ENCODE assay signal across 9 cellular contexts in genomic region chr22:30444632-30445437, GRCh38. TPM values are rescaled to one million over a fixed set of nuclear protein-coding genes. Genes with fewer than 3 reads are reported as not detected.
DNase-seq lines count a peak whose midpoint lies in the region; ATAC-seq and TF ChIP-seq lines count a peak whose summit lies in the region.
"Had no signal": no experiment of that assay in that cellular context is flagged by ENCODE, and none has a peak within 500 bp of the region (broad histone marks: within the 10 kb centered on the region; RNA-seq: fewer than 3 reads in every experiment).

No MANE protein-coding gene starts in this region.

- ATAC-seq in GM19351 (IDR thresholded peaks at IDR 0.05; ENCODE audit: unreplicated experiment) = no peak

- H3K9me3 ChIP-seq in OCI-LY1 (ENCODE audit: low read length) = no peaks in the 10 kb centered on the region

- no peaks in the 10 kb centered on the region for H3K9me2 ChIP-seq in OCI-LY1 (ENCODE audit: low read depth, low read length)

- no peaks in the 10 kb centered on the region for H3K36me3 ChIP-seq in OCI-LY1 (ENCODE audit: insufficient read depth, low read length)

- H3K9ac ChIP-seq in OCI-LY1 (ENCODE audit: low read length) = no peak overlapping the region

- no peak overlapping the region for H3K4me3 Mint-ChIP-seq in activated T-helper 2 cell treated with anti-CD3 and anti-CD28 coated beads, Interferon-gamma antibody, Interleukin-2, Interleukin-4, amounts not matched to agents 10 μg/mL and 5 μg/mL and 100 μg/mL, durations not matched to agents 14 hours and 24 hours and 36 hours (ENCODE audit: low read depth)
- H3K4me3 Mint-ChIP-seq in progenitor cell of endocrine pancreas (ENCODE audit: low read depth) = no peak overlapping the region
- H3K4me3 Mint-ChIP-seq: stimulated activated naive CD8-positive, alpha-beta T cell treated with anti-CD3 and anti-CD28 coated beads, Interleukin-15, Interleukin-2, amounts not matched to agents 100 ng/mL and 50 ng/mL, for 24 hours had no signal

- intact Hi-C loops in activated T-helper 2 cell treated with anti-CD3 and anti-CD28 coated beads, Interferon-gamma antibody, Interleukin-2, Interleukin-4, amounts not matched to agents 10 μg/mL and 5 μg/mL and 100 μg/mL, durations not matched to agents 14 hours and 24 hours and 36 hours (cut with micrococcal nuclease) = loop anchor here (1.0 kb wide), 1 partner anchor 40 kb away; no protein-coding TSS in a partner anchor

- H3K4me1 ChIP-seq in OCI-LY1 (ENCODE audit: insufficient read depth, low read length, severe bottlenecking) = peaks cover 3% of the 10 kb centered on the region

- no peak overlapping the region; the same call in 1 of the 2 replicates for H3K4me2 ChIP-seq in OCI-LY1 (ENCODE audit: low read length)

- no peak overlapping the region for H3K27ac Mint-ChIP-seq in activated T-helper 2 cell treated with anti-CD3 and anti-CD28 coated beads, Interferon-gamma antibody, Interleukin-2, Interleukin-4, amounts not matched to agents 10 μg/mL and 5 μg/mL and 100 μg/mL, durations not matched to agents 14 hours and 24 hours and 36 hours
- H3K27ac Mint-ChIP-seq in progenitor cell of endocrine pancreas = no peak overlapping the region
- H3K27ac Mint-ChIP-seq: stimulated activated naive CD8-positive, alpha-beta T cell treated with anti-CD3 and anti-CD28 coated beads, Interleukin-15, Interleukin-2, amounts not matched to agents 100 ng/mL and 50 ng/mL, for 24 hours had no signal

- no peaks in the 10 kb centered on the region for H3F3A ChIP-seq in OCI-LY1 (ENCODE audit: insufficient read depth, low read length)

- no peaks in the 10 kb centered on the region for H3K36me3 Mint-ChIP-seq in activated T-helper 2 cell treated with anti-CD3 and anti-CD28 coated beads, Interferon-gamma antibody, Interleukin-2, Interleukin-4, amounts not matched to agents 10 μg/mL and 5 μg/mL and 100 μg/mL, durations not matched to agents 14 hours and 24 hours and 36 hours (ENCODE audit: low read depth)
- H3K36me3 Mint-ChIP-seq in progenitor cell of endocrine pancreas (ENCODE audit: insufficient read depth) = no peaks in the 10 kb centered on the region

- H3K27me3 ChIP-seq in OCI-LY1 (ENCODE audit: insufficient read depth, low read length) = no peaks in the 10 kb centered on the region

- DNase-seq in DMS 273 (lab: John Stamatoyannopoulos, UW; ENCODE audit: unreplicated experiment) = peak; percentile 79
- peak; percentile 46 for DNase-seq in HK-2 (ENCODE audit: unreplicated experiment)
- peak; percentile 47 for DNase-seq in activated T-helper 2 cell treated with anti-CD3 and anti-CD28 coated beads, Interferon-gamma antibody, Interleukin-2, Interleukin-4, amounts not matched to agents 10 μg/mL and 5 μg/mL and 100 μg/mL, durations not matched to agents 14 hours and 24 hours and 36 hours (ENCODE audit: low spot score)
- DNase-seq in globus pallidus (ENCODE audit: low spot score) = peak; percentile 53
- peak; percentile 65 for DNase-seq in progenitor cell of endocrine pancreas (ENCODE audit: low spot score, unreplicated experiment)
- DNase-seq in DMS79 (lab: John Stamatoyannopoulos, UW) = no peak

- no peaks in the 10 kb centered on the region for H4K20me1 ChIP-seq in OCI-LY1 (ENCODE audit: insufficient read depth, low read length)

- peaks cover 7% of the 10 kb centered on the region for H3K9me3 Mint-ChIP-seq in activated T-helper 2 cell treated with anti-CD3 and anti-CD28 coated beads, Interferon-gamma antibody, Interleukin-2, Interleukin-4, amounts not matched to agents 10 μg/mL and 5 μg/mL and 100 μg/mL, durations not matched to agents 14 hours and 24 hours and 36 hours
- no peaks in the 10 kb centered on the region for H3K9me3 Mint-ChIP-seq in progenitor cell of endocrine pancreas (ENCODE audit: low read depth)
- H3K9me3 Mint-ChIP-seq: stimulated activated naive CD8-positive, alpha-beta T cell treated with anti-CD3 and anti-CD28 coated beads, Interleukin-15, Interleukin-2, amounts not matched to agents 100 ng/mL and 50 ng/mL, for 24 hours had no signal

- H2AFZ ChIP-seq in OCI-LY1 (ENCODE audit: low read length) = no peak overlapping the region

- peaks cover 26% of the 10 kb centered on the region for H3K4me1 Mint-ChIP-seq in activated T-helper 2 cell treated with anti-CD3 and anti-CD28 coated beads, Interferon-gamma antibody, Interleukin-2, Interleukin-4, amounts not matched to agents 10 μg/mL and 5 μg/mL and 100 μg/mL, durations not matched to agents 14 hours and 24 hours and 36 hours (ENCODE audit: low read depth)
- peaks cover 9% of the 10 kb centered on the region for H3K4me1 Mint-ChIP-seq in progenitor cell of endocrine pancreas (ENCODE audit: low read depth)

- H3K27me3 Mint-ChIP-seq in activated T-helper 2 cell treated with anti-CD3 and anti-CD28 coated beads, Interferon-gamma antibody, Interleukin-2, Interleukin-4, amounts not matched to agents 10 μg/mL and 5 μg/mL and 100 μg/mL, durations not matched to agents 14 hours and 24 hours and 36 hours (ENCODE audit: low read depth) = peaks cover 20% of the 10 kb centered on the region
- peaks cover 11% of the 10 kb centered on the region for H3K27me3 Mint-ChIP-seq in progenitor cell of endocrine pancreas

- H3K27ac ChIP-seq in OCI-LY1 (ENCODE audit: low read depth, low read length, poor library complexity, severe bottlenecking) = no peak overlapping the region

- no peaks in the 10 kb centered on the region for H3K79me2 ChIP-seq in OCI-LY1 (ENCODE audit: insufficient read depth, low read length)

- TF ChIP-seq CTCF in OCI-LY1 (IDR thresholded peaks at IDR 0.05; ENCODE audit: low read length) (peak; percentile 81), progenitor cell of endocrine pancreas (IDR thresholded peaks at IDR 0.05; ENCODE audit: unreplicated experiment) (peak; percentile 80)

- H3K4me3 ChIP-seq in OCI-LY1 (ENCODE audit: low read depth, low read length, poor library complexity, severe bottlenecking) = no peak overlapping the region

RNA-seq across cellular contexts. Expression of gene MTFP1, which starts 19.3 kb away (rescaled TPM):
- total RNA-seq in activated T-helper 2 cell treated with anti-CD3 and anti-CD28 coated beads, Interferon-gamma antibody, Interleukin-2, Interleukin-4, amounts not matched to agents 10 μg/mL and 5 μg/mL and 100 μg/mL, durations not matched to agents 14 hours and 24 hours and 36 hours = 72.2 and 77.3 TPM in 2 replicates
- total RNA-seq in progenitor cell of endocrine pancreas = 12.6 and 16.6 TPM in 2 replicates

RNA-seq across cellular contexts. Expression of gene SEC14L3, which starts 27.0 kb away (rescaled TPM):
- not detected in 2 replicates for total RNA-seq in activated T-helper 2 cell treated with anti-CD3 and anti-CD28 coated beads, Interferon-gamma antibody, Interleukin-2, Interleukin-4, amounts not matched to agents 10 μg/mL and 5 μg/mL and 100 μg/mL, durations not matched to agents 14 hours and 24 hours and 36 hours
- not detected in 2 replicates for total RNA-seq in progenitor cell of endocrine pancreas

RNA-seq across cellular contexts. Expression of gene SEC14L2, which starts 48.0 kb away (rescaled TPM):
- 32.7 and 36.2 TPM in 2 replicates for total RNA-seq in activated T-helper 2 cell treated with anti-CD3 and anti-CD28 coated beads, Interferon-gamma antibody, Interleukin-2, Interleukin-4, amounts not matched to agents 10 μg/mL and 5 μg/mL and 100 μg/mL, durations not matched to agents 14 hours and 24 hours and 36 hours
- total RNA-seq in progenitor cell of endocrine pancreas = 13.2 and 13.7 TPM in 2 replicates

RNA-seq across cellular contexts. Expression of gene RNF215, which starts 57.6 kb away (rescaled TPM):
- 17.2 and 19.3 TPM in 2 replicates for total RNA-seq in activated T-helper 2 cell treated with anti-CD3 and anti-CD28 coated beads, Interferon-gamma antibody, Interleukin-2, Interleukin-4, amounts not matched to agents 10 μg/mL and 5 μg/mL and 100 μg/mL, durations not matched to agents 14 hours and 24 hours and 36 hours
- 32.5 and 35.8 TPM in 2 replicates for total RNA-seq in progenitor cell of endocrine pancreas
